In the genomic region with DNA sequence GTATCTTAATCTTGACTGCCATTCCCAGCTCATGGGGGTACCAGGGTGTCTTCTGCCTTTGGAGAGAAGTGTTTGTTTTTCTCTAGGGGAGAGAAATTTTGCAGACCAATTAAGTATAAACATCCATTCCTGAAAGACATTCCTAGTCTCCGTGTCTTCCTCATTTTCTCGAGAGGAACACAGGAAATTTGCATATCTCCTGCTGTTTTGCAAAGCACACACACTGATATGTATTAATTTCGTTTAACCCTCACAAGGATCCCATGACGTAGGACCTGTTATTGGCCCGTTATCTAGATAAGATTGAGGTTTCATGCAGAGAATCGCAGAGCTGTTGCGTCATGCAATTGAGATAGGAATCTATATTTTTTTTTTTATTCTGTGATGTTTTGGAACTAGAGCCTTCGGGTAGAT, we compare ENCODE assay signal across 7 cellular contexts. TPM values are rescaled to one million over a fixed set of nuclear protein-coding genes. Genes with fewer than 3 reads are reported as not detected.
DNase-seq lines count a peak whose midpoint lies in the region; ATAC-seq, FAIRE-seq and TF ChIP-seq lines count a peak whose summit lies in the region.

No MANE protein-coding gene starts in this region.

- in situ Hi-C loops in HepG2 (cut with HindIII; ENCODE audit: extremely low pct_ligation_motif_present, low pct_unique_long_range_greater_than_20kb), result loop anchor here (5.0 kb wide), 2 partner anchors 38 to 83 kb away; partner anchors contain the start of gene POR

- 47% methylated on average over 8 of the region's 8 CpGs for WGBS in HepG2 (ENCODE audit: low lambda C conversion rate)
- 13 to 15% methylated on average over 8 of the region's 8 CpGs for WGBS in tibial nerve, 2 donors

- no peak for TF ChIP-seq EP300 in HepG2 (IDR thresholded peaks at IDR 0.05; ENCODE audit: low read depth in 2 of 2, low read length in 2 of 2)
- TF ChIP-seq EP300 in HepG2 (CRISPR knock-in tag; IDR thresholded peaks at IDR 0.05; ENCODE audit: borderline replicate concordance), result no peak
- no peak for TF ChIP-seq EP300 in tibial nerve (IDR thresholded peaks at IDR 0.05)

- H3K4me1 Mint-ChIP-seq in astrocyte (ENCODE audit: low read depth, unreplicated experiment), result peaks cover 12% of the 10 kb centered on the region

- H3K27me3 Mint-ChIP-seq in astrocyte (ENCODE audit: low read depth, unreplicated experiment), result no peaks in the 10 kb centered on the region

- H2AFZ ChIP-seq in astrocyte (ENCODE audit: low read depth, low read length) (no peak overlapping the region), HepG2 (ENCODE audit: low read length) (no peak overlapping the region)

- no peaks in the 10 kb centered on the region for H3K27me3 ChIP-seq in astrocyte (ENCODE audit: insufficient read depth, low read length)
- H3K27me3 ChIP-seq in HepG2 (ENCODE audit: control insufficient read depth in 1 of 2, insufficient read depth in 2 of 2, low read length in 2 of 2), result no peaks in the 10 kb centered on the region; a peak in 1 of 5 replicates
- H3K27me3 ChIP-seq in tibial nerve, result no peaks in the 10 kb centered on the region

- peak overlapping the region; percentile 84 for H3K27ac ChIP-seq in astrocyte (ENCODE audit: low read depth, low read length)
- H3K27ac ChIP-seq in HepG2 (ENCODE audit: extremely low read length, insufficient read depth, low read length), result peak overlapping the region; percentile 70
- H3K27ac ChIP-seq in tibial nerve, result peak overlapping the region in 3 of 4 donors; percentile 77 to 92 (median 82)

- intact Hi-C loops in HepG2 (cut with micrococcal nuclease; ENCODE audit: unreplicated experiment), result no loop called here

- CTCF ChIA-PET in HepG2 (lab: Yijun Ruan, JAX; ENCODE audit: low intra/inter-chr PET ratio, low total read pairs), result no interaction called here

- H3K9me3 ChIP-seq in astrocyte (ENCODE audit: insufficient read depth, low read depth, low read length) (no peaks in the 10 kb centered on the region), HepG2 (ENCODE audit: low read length) (no peaks in the 10 kb centered on the region), tibial nerve (no peaks in the 10 kb centered on the region)

- no peak for TF ChIP-seq RAD21 in HepG2 (CRISPR knock-in tag; IDR thresholded peaks at IDR 0.05)

- H3K9ac ChIP-seq in astrocyte (ENCODE audit: low read length) (peak overlapping the region; percentile 95), HepG2 (ENCODE audit: insufficient read depth, low read depth, low read length) (peak overlapping the region; percentile 87)

- FAIRE-seq in astrocyte (lab: Jason Lieb, UNC) (peak; percentile 29), HepG2 (lab: Jason Lieb, UNC) (no peak)

- no peak for DNase-seq in GM12865 (ENCODE audit: low read depth)
- DNase-seq in NCI-H146 treated with DMSO at 0.1 percent for 48 hours (lab: John Stamatoyannopoulos, UW; ENCODE audit: unreplicated experiment), result peak; percentile 43
- DNase-seq in astrocyte (ENCODE audit: low read depth), result peak; percentile 87
- DNase-seq in HepG2 (ENCODE audit: low spot score), result no peak
- no peak for DNase-seq in tibial nerve (ENCODE audit: low spot score in 2 of 2)
- DNase-seq in NCI-H226, result no peak

- H4K20me1 ChIP-seq in astrocyte (ENCODE audit: insufficient read depth, low read length) (peaks cover 45% of the 10 kb centered on the region), HepG2 (ENCODE audit: insufficient read depth, low read length) (no peaks in the 10 kb centered on the region)

- no peak for TF ChIP-seq POLR2A in HepG2 (IDR thresholded peaks at IDR 0.05; ENCODE audit: insufficient read depth in 1 of 2, low read depth in 2 of 2, low read length in 2 of 2)
- no peak for TF ChIP-seq POLR2A in tibial nerve (IDR thresholded peaks at IDR 0.05)

- H3K27ac Mint-ChIP-seq in astrocyte (ENCODE audit: unreplicated experiment), result no peak overlapping the region

- H3K4me2 ChIP-seq in astrocyte (ENCODE audit: low read length) (peak overlapping the region; percentile 92), HepG2 (ENCODE audit: low read depth, low read length) (peak overlapping the region; percentile 96)

- H3K79me2 ChIP-seq in astrocyte (ENCODE audit: insufficient read depth, low read length) (peaks cover 25% of the 10 kb centered on the region), HepG2 (ENCODE audit: insufficient read depth, low read length) (peaks cover 17% of the 10 kb centered on the region)

- H3K36me3 ChIP-seq in astrocyte (ENCODE audit: insufficient read depth, low read length) (peaks cover 22% of the 10 kb centered on the region), HepG2 (replicated peaks in 1 of 2; ENCODE audit: control insufficient read depth in 1 of 2, insufficient read depth in 2 of 2, low read length in 2 of 2) (peaks cover 3 to 27% of the 10 kb centered on the region in 2 experiments; a peak in 3 of 5 replicates), tibial nerve (peaks cover 0 to 38% (median 6%) of the 10 kb centered on the region in 3 donors)

- H3K4me3 ChIP-seq in GM12865 (ENCODE audit: low read depth, low read length) (peak overlapping the region; percentile 86), astrocyte (ENCODE audit: insufficient read depth, low read depth, low read length) (peak overlapping the region; percentile 86), HepG2 (replicated peaks in 1 of 3; ENCODE audit: insufficient read depth in 1 of 3, low read depth in 2 of 3, low read length in 3 of 3) (peak overlapping the region; percentile 80 to 96 (median 92)), tibial nerve (peak overlapping the region; percentile 50 to 96 (median 88))

- H3K36me3 Mint-ChIP-seq in astrocyte (ENCODE audit: low read depth, unreplicated experiment), result peaks cover 14% of the 10 kb centered on the region

- no peaks in the 10 kb centered on the region for H3K9me3 Mint-ChIP-seq in astrocyte (ENCODE audit: unreplicated experiment)

- BruUV-seq in HepG2 (replicated peaks; lab: Mats Ljungman, UMichigan), result TSS peak; percentile 63

- no peak for ATAC-seq in HepG2
- no peak for ATAC-seq in HG02798 (IDR thresholded peaks at IDR 0.05; ENCODE audit: poor library complexity, unreplicated experiment)

- TF ChIP-seq CTCF in GM12865 (IDR thresholded peaks at IDR 0.05; ENCODE audit: insufficient read depth, low read depth, low read length, missing control alignments) (no peak), astrocyte (IDR thresholded peaks at IDR 0.05; ENCODE audit: insufficient read depth, low read depth, low read length) (no peak), HepG2 (CRISPR knock-in tag; IDR thresholded peaks at IDR 0.05) (no peak), tibial nerve (IDR thresholded peaks at IDR 0.05) (no peak)

- peaks cover 22% of the 10 kb centered on the region for H3K4me1 ChIP-seq in astrocyte (ENCODE audit: insufficient read depth, low read length)
- peaks cover 38% of the 10 kb centered on the region for H3K4me1 ChIP-seq in HepG2 (ENCODE audit: insufficient read depth, low read length)
- H3K4me1 ChIP-seq in tibial nerve, result peaks cover 0 to 32% (median 11%) of the 10 kb centered on the region in 4 donors

- H3K4me3 Mint-ChIP-seq in astrocyte (ENCODE audit: unreplicated experiment), result peak overlapping the region; percentile 98

- POLR2A ChIA-PET in HepG2 (lab: Yijun Ruan, JAX), result interaction anchor here (1.6 to 2.3 kb wide), 2 partner anchors 35 to 41 kb away, joined by 4 to 14 read pairs; partner anchors contain the start of gene POR

RNA-seq across cellular contexts. Expression of gene RHBDD2, which starts 0.9 kb away (rescaled TPM):
- total RNA-seq in astrocyte (54.7 and 55.0 TPM in 2 replicates), HepG2 (2016; rRNA removed; fragmentation: Illumina TruSeq; extraction: Trizol) (14.9 and 23.1 TPM in 2 replicates), tibial nerve (10 to 100 TPM; 68.6 to 90.6 (median 74.5) TPM)
- 18.8 and 23.7 TPM in 2 replicates for total RNA-seq in HepG2 (2016; cell fraction: cytosol; rRNA removed; fragmentation: Illumina TruSeq; extraction: Trizol; ENCODE audit: low read depth)
- total RNA-seq in HepG2 (2016; cell fraction: insoluble cytoplasmic fraction; rRNA removed; fragmentation: Illumina TruSeq; extraction: Trizol), result 9.2 and 24.2 TPM in 2 replicates
- 29.8 and 37.0 TPM in 2 replicates for total RNA-seq in HepG2 (2016; cell fraction: membrane; rRNA removed; fragmentation: Illumina TruSeq; extraction: Trizol)
- 16.7 and 24.5 TPM in 2 replicates for total RNA-seq in HepG2 (2016; cell fraction: nucleus; rRNA removed; fragmentation: Illumina TruSeq; extraction: Trizol)
- polyA plus RNA-seq in HepG2 (2011; rRNA removed), result 26.4 and 41.1 TPM in 2 replicates
- polyA plus RNA-seq in HepG2 (2011; cell fraction: cytosol; rRNA removed), result 34.8 and 35.2 TPM in 2 replicates
- 33.3 and 35.1 TPM in 2 replicates for polyA plus RNA-seq in HepG2 (2011; cell fraction: nucleus; rRNA removed)
- polyA plus RNA-seq in HepG2 (2012), result 22.8 and 42.0 TPM in 2 replicates
- polyA plus RNA-seq in HepG2 (2016; cell fraction: cytosol; fragmentation: Illumina TruSeq; extraction: Trizol; ENCODE audit: low read depth), result 39.1 and 46.7 TPM in 2 replicates
- polyA plus RNA-seq in HepG2 (2016; cell fraction: insoluble cytoplasmic fraction; fragmentation: Illumina TruSeq; extraction: Trizol; ENCODE audit: low read depth), result 17.9 and 21.5 TPM in 2 replicates
- polyA plus RNA-seq in HepG2 (2016; cell fraction: membrane; fragmentation: Illumina TruSeq; extraction: Trizol; ENCODE audit: low read depth), result 52.8 and 61.8 TPM in 2 replicates
- 57.7 and 58.2 TPM in 2 replicates for polyA plus RNA-seq in HepG2 (2016; cell fraction: nucleus; fragmentation: Illumina TruSeq; extraction: Trizol; ENCODE audit: insufficient read depth, low read depth)
- polyA minus RNA-seq in HepG2 (2011; rRNA and poly(A)+ RNA removed; ENCODE audit: low replicate concordance), result 49.6 and 101 TPM in 2 replicates
- 17.8 and 22.2 TPM in 2 replicates for polyA minus RNA-seq in HepG2 (2011; cell fraction: cytosol; rRNA and poly(A)+ RNA removed)
- polyA minus RNA-seq in HepG2 (2011; cell fraction: nucleus; rRNA and poly(A)+ RNA removed), result 12.7 and 13.4 TPM in 2 replicates

RNA-seq across cellular contexts. Expression of gene POR, which starts 35.2 kb away (rescaled TPM):
- 73.6 and 74.1 TPM in 2 replicates for total RNA-seq in astrocyte
- 115 and 266 TPM in 2 replicates for total RNA-seq in HepG2 (2016; rRNA removed; fragmentation: Illumina TruSeq; extraction: Trizol)
- total RNA-seq in HepG2 (2016; cell fraction: cytosol; rRNA removed; fragmentation: Illumina TruSeq; extraction: Trizol; ENCODE audit: low read depth), result 43.6 and 47.9 TPM in 2 replicates
- total RNA-seq in HepG2 (2016; cell fraction: insoluble cytoplasmic fraction; rRNA removed; fragmentation: Illumina TruSeq; extraction: Trizol), result 95.7 and 270 TPM in 2 replicates
- total RNA-seq in HepG2 (2016; cell fraction: membrane; rRNA removed; fragmentation: Illumina TruSeq; extraction: Trizol), result 55.5 and 56.9 TPM in 2 replicates
- 260 and 301 TPM in 2 replicates for total RNA-seq in HepG2 (2016; cell fraction: nucleus; rRNA removed; fragmentation: Illumina TruSeq; extraction: Trizol)
- polyA plus RNA-seq in HepG2 (2011; rRNA removed), result 145 and 208 TPM in 2 replicates
- polyA plus RNA-seq in HepG2 (2011; cell fraction: cytosol; rRNA removed), result 143 and 190 TPM in 2 replicates
- 1,024 and 1,039 TPM in 2 replicates for polyA plus RNA-seq in HepG2 (2011; cell fraction: nucleus; rRNA removed)
- polyA plus RNA-seq in HepG2 (2012), result 325 and 360 TPM in 2 replicates
- 22.8 and 25.4 TPM in 2 replicates for polyA plus RNA-seq in HepG2 (2016; cell fraction: cytosol; fragmentation: Illumina TruSeq; extraction: Trizol; ENCODE audit: low read depth)
- 63.7 and 80.6 TPM in 2 replicates for polyA plus RNA-seq in HepG2 (2016; cell fraction: insoluble cytoplasmic fraction; fragmentation: Illumina TruSeq; extraction: Trizol; ENCODE audit: low read depth)
- 25.4 and 30.4 TPM in 2 replicates for polyA plus RNA-seq in HepG2 (2016; cell fraction: membrane; fragmentation: Illumina TruSeq; extraction: Trizol; ENCODE audit: low read depth)
- polyA plus RNA-seq in HepG2 (2016; cell fraction: nucleus; fragmentation: Illumina TruSeq; extraction: Trizol; ENCODE audit: insufficient read depth, low read depth), result 367 and 407 TPM in 2 replicates
- 85.0 and 445 TPM in 2 replicates for polyA minus RNA-seq in HepG2 (2011; rRNA and poly(A)+ RNA removed; ENCODE audit: low replicate concordance)
- polyA minus RNA-seq in HepG2 (2011; cell fraction: cytosol; rRNA and poly(A)+ RNA removed), result 256 and 348 TPM in 2 replicates
- 174 and 240 TPM in 2 replicates for polyA minus RNA-seq in HepG2 (2011; cell fraction: nucleus; rRNA and poly(A)+ RNA removed)
- total RNA-seq in tibial nerve, result 100 to 1,000 TPM in 2 of 4 donors, 10 to 100 TPM in 2; 66.6 to 244 (median 107) TPM

Comparison
In these comparisons a context has a peak if more than half of its experiments do, and no peak if none do; other contexts are left out.
1. DNase-seq: peak in NCI-H146 treated with DMSO at 0.1 percent for 48 hours (single experiment) and astrocyte (single experiment); none in GM12865 (single experiment), HepG2 (single experiment), tibial nerve (0 of 2) and NCI-H226 (single experiment).
2. Peak in every context shown above with its lines, with median percentiles within 50 percentile points of each other: H3K4me3 ChIP-seq and H3K27ac ChIP-seq.